13 cellular contexts compared by ENCODE assay signal in the genomic region with DNA sequence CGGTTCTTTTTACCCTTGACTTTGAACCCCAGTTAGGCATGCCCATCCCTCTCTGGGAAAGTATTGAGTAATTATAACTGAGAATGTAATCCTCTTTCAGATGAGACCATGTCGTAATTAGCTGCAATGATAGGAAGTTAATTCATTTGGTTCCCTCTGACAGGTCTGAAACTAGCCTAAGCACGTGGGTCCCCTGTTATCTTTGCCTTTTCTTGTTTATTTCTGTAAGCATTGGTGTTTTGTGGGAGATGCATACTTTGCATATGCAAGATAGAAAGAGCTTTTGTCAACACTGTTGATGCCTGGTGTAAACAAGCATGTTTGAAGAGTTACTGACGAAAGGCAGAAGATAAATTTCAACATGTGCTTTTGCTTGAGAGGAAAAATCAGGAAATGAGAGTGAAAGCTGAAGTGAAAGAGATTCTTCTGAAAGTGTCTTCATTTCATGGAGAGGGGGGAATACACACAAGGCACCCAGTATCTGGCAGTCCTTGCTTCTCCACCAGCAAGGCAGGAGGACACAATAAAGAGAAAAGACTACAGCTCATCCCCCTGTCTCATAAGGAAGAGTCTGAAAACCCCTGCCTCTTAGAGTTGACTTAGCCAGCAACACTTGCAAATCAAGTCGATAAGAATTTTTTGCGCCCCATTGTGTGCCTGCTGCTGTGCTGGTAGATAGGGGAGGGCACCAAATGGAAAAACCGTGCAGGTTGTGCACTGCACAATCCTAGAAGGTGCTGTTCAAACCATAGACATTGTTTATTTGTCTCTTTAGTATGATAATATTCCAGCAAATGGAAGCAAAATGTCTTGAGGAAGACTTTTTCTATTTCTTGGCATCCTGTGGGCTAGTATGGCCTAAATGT.
DNase-seq lines count a peak whose midpoint lies in the region; ATAC-seq and TF ChIP-seq lines count a peak whose summit lies in the region.
"Had no signal": no experiment of that assay in that cellular context is flagged by ENCODE, and none has a peak within 500 bp of the region (broad histone marks: within the 10 kb centered on the region; RNA-seq: fewer than 3 reads in every experiment).

No MANE protein-coding gene starts in this region.

- peak overlapping the region; percentile 48; the same call in 1 of the 2 replicates for H2AK5ac ChIP-seq in IMR-90 (ENCODE audit: low read depth, low read length)

- H4K91ac ChIP-seq in IMR-90 (ENCODE audit: insufficient read depth, low read depth, low read length) = peak overlapping the region; percentile 6; the same call in 1 of the 2 replicates

- H3K23ac ChIP-seq in IMR-90 (ENCODE audit: low read depth, low read length) = peak overlapping the region; percentile 8; the same call in 1 of the 2 replicates

- TF ChIP-seq POLR2A in GM18505 (IDR thresholded peaks at IDR 0.05; ENCODE audit: borderline replicate concordance, extremely low read depth, insufficient read depth, insufficient read length) (no peak), IMR-90 (IDR thresholded peaks at IDR 0.05; ENCODE audit: low read depth, low read length) (no peak)

- H2BK20ac ChIP-seq in IMR-90 (ENCODE audit: low read depth, low read length) = peak overlapping the region; percentile 57

- no peaks in the 10 kb centered on the region for H3F3A ChIP-seq in GM23338 (replicated peaks; ENCODE audit: low read depth)

- no peak overlapping the region for H3K4me3 Mint-ChIP-seq in GM23338
- H3K4me3 Mint-ChIP-seq: activated naive CD4-positive, alpha-beta T cell treated with anti-CD3 and anti-CD28 coated beads, Interleukin-2, amount 50 U/mL, for 24 hours; stimulated activated naive CD8-positive, alpha-beta T cell treated with anti-CD3 and anti-CD28 coated beads, Interleukin-15, Interleukin-2, amounts not matched to agents 100 ng/mL and 50 ng/mL, for 24 hours had no signal

- H2BK15ac ChIP-seq in IMR-90 (ENCODE audit: low read depth, low read length) = no peak overlapping the region

- no peak overlapping the region for H2BK5ac ChIP-seq in IMR-90 (ENCODE audit: low read depth, low read length, poor library complexity, severe bottlenecking)

- no peaks in the 10 kb centered on the region; the same call in 1 of the 2 replicates for H3K36me3 ChIP-seq in GM23338 (ENCODE audit: insufficient read depth)
- no peaks in the 10 kb centered on the region for H3K36me3 ChIP-seq in IMR-90 (ENCODE audit: control insufficient read depth, insufficient read depth, low read length)
- H3K36me3 ChIP-seq: gastroesophageal sphincter had no signal

- POLR2A ChIA-PET in IMR-90 (lab: Charles Lee; ENCODE audit: unreplicated experiment) = interaction anchor here (0.6 kb wide), 1 partner anchor 282 kb away, joined by 5 read pairs; no protein-coding TSS in a partner anchor

- 0 out of 2 replicates have a peak overlapping the region, but pooled peaks have one; percentile 14 for H3K9ac ChIP-seq in IMR-90 (ENCODE audit: low read depth, low read length)

- no peaks in the 10 kb centered on the region for H3K27me3 Mint-ChIP-seq in GM23338 (ENCODE audit: insufficient read depth, low read depth, poor library complexity)
- H3K27me3 Mint-ChIP-seq: activated naive CD4-positive, alpha-beta T cell treated with anti-CD3 and anti-CD28 coated beads, Interleukin-2, amount 50 U/mL, for 24 hours had no signal

- H2AFZ ChIP-seq in GM23338 = peak overlapping the region; percentile 82
- H2AFZ ChIP-seq in IMR-90 (replicated peaks; ENCODE audit: low read length, poor library complexity) = no peak overlapping the region

- peaks cover 50% of the 10 kb centered on the region for H3K4me1 Mint-ChIP-seq in GM23338
- H3K4me1 Mint-ChIP-seq: activated naive CD4-positive, alpha-beta T cell treated with anti-CD3 and anti-CD28 coated beads, Interleukin-2, amount 50 U/mL, for 24 hours had no signal

- H3K27me3 ChIP-seq in GM23338 (ENCODE audit: insufficient read depth) (no peaks in the 10 kb centered on the region), IMR-90 (ENCODE audit: control insufficient read depth, insufficient read depth, low read length) (peaks cover 3% of the 10 kb centered on the region; the same call in 1 of the 2 replicates)
- H3K27me3 ChIP-seq: gastroesophageal sphincter had no signal

- dilution Hi-C loops in IMR-90 (cut with HindIII; ENCODE audit: low sequenced_read_pairs, unreplicated experiment) = no loop called here

- no peaks in the 10 kb centered on the region for H3K9me2 ChIP-seq in GM23338 (ENCODE audit: insufficient read depth)

- intact Hi-C loops in IMR-90 (cut with micrococcal nuclease) = no loop called here

- peaks cover 9% of the 10 kb centered on the region; the same call in 1 of the 2 replicates for H3K9me1 ChIP-seq in IMR-90 (ENCODE audit: insufficient read depth, low read length)

- H4K20me1 ChIP-seq in GM23338 (replicated peaks; ENCODE audit: insufficient read depth) (no peaks in the 10 kb centered on the region), IMR-90 (ENCODE audit: insufficient read depth, low read length) (no peaks in the 10 kb centered on the region)

- no peak overlapping the region for H3K18ac ChIP-seq in IMR-90 (ENCODE audit: low read depth, low read length)

- H3K56ac ChIP-seq in IMR-90 (ENCODE audit: extremely low read depth, insufficient read depth, low read length) = no peak overlapping the region

- H3K27ac ChIP-seq in GM23338 (ENCODE audit: low read depth) (no peak overlapping the region), IMR-90 (ENCODE audit: insufficient read depth, low read length) (peak overlapping the region; percentile 35; the same call in 1 of the 2 replicates)
- H3K27ac ChIP-seq: gastroesophageal sphincter, SK-N-MC had no signal

- no peak overlapping the region for H2AK9ac ChIP-seq in IMR-90 (replicated peaks; ENCODE audit: low read depth, low read length, poor library complexity)

- no TSS peak for BruUV-seq in IMR-90 (replicated peaks; lab: Mats Ljungman, UMichigan)

- H3K4me1 ChIP-seq in GM23338 (ENCODE audit: insufficient read depth) (peaks cover 41% of the 10 kb centered on the region), IMR-90 (ENCODE audit: control insufficient read depth, insufficient read depth, low read length) (peaks cover 13% of the 10 kb centered on the region)

- peaks cover 11% of the 10 kb centered on the region; the same call in 2 of the 3 replicates for H3K36me3 Mint-ChIP-seq in GM23338 (ENCODE audit: low read depth)
- H3K36me3 Mint-ChIP-seq: activated naive CD4-positive, alpha-beta T cell treated with anti-CD3 and anti-CD28 coated beads, Interleukin-2, amount 50 U/mL, for 24 hours had no signal

- peak overlapping the region in 1 of 2 experiments; percentile 11; a peak in 1 of 4 replicates for H4K8ac ChIP-seq in IMR-90 (ENCODE audit: low read depth in 2 of 2, low read length in 2 of 2)

- peak; percentile 67 for ATAC-seq in GM18505 (IDR thresholded peaks at IDR 0.05; ENCODE audit: unreplicated experiment)
- ATAC-seq in GM23338 = no peak
- ATAC-seq in IMR-90 (ENCODE audit: low read depth) = peak; percentile 70
- peak; percentile 69 for ATAC-seq in left lobe of liver
- ATAC-seq: gastroesophageal sphincter had no signal

- WGBS in IMR-90 (ENCODE audit: extremely low coverage in 2 of 2, insufficient read length in 1 of 2), 2 experiments = 60% methylated on average over 1 of the region's 7 CpGs; no CpG with 5 or more reads in 1 of the 2 experiments

- H3K79me1 ChIP-seq in IMR-90 (ENCODE audit: low read depth in 1 of 2, low read length in 2 of 2) = no peaks in the 10 kb centered on the region

- peaks cover 6% of the 10 kb centered on the region; the same call in 1 of the 2 replicates for H3K9me3 ChIP-seq in IMR-90 (ENCODE audit: control insufficient read depth, insufficient read depth, low read length)
- H3K9me3 ChIP-seq: gastroesophageal sphincter had no signal

- no peak overlapping the region for H4K5ac ChIP-seq in IMR-90 (ENCODE audit: low read depth, low read length)

- CTCF ChIA-PET in IMR-90 (lab: Yijun Ruan, JAX) = no interaction called here

- in situ Hi-C loops in IMR-90 (cut with MboI; ENCODE audit: low sequenced_read_pairs) = no loop called here

- H3K4me2 ChIP-seq in GM23338 (0 out of 2 replicates have a peak overlapping the region, but pooled peaks have one; percentile 1), IMR-90 (ENCODE audit: low read depth, low read length) (peak overlapping the region; percentile 39; the same call in 1 of the 2 replicates)

- H3K14ac ChIP-seq in IMR-90 (replicated peaks; ENCODE audit: low read depth, low read length) = peak overlapping the region; percentile 78; the same call in 1 of the 2 replicates

- H3K27ac Mint-ChIP-seq in GM23338 = no peak overlapping the region
- H3K27ac Mint-ChIP-seq: activated naive CD4-positive, alpha-beta T cell treated with anti-CD3 and anti-CD28 coated beads, Interleukin-2, amount 50 U/mL, for 24 hours; progenitor cell of endocrine pancreas; stimulated activated naive CD8-positive, alpha-beta T cell treated with anti-CD3 and anti-CD28 coated beads, Interleukin-15, Interleukin-2, amounts not matched to agents 100 ng/mL and 50 ng/mL, for 24 hours had no signal

- H3K4me3 ChIP-seq in GM23338 (no peak overlapping the region), IMR-90 (ENCODE audit: insufficient read depth, low read depth, low read length) (no peak overlapping the region)
- H3K4me3 ChIP-seq: gastroesophageal sphincter, SK-N-MC had no signal

- H2BK120ac ChIP-seq in IMR-90 (ENCODE audit: low read depth, low read length) = peak overlapping the region; percentile 28; the same call in 1 of the 2 replicates

- H3K4ac ChIP-seq in IMR-90 (ENCODE audit: low read depth, low read length) = peak overlapping the region; percentile 55

- no peak for TF ChIP-seq RAD21 in IMR-90 (IDR thresholded peaks at IDR 0.05; ENCODE audit: low read length)

- H3K9me3 Mint-ChIP-seq in GM23338 = peaks cover 12% of the 10 kb centered on the region
- H3K9me3 Mint-ChIP-seq: activated naive CD4-positive, alpha-beta T cell treated with anti-CD3 and anti-CD28 coated beads, Interleukin-2, amount 50 U/mL, for 24 hours; stimulated activated naive CD8-positive, alpha-beta T cell treated with anti-CD3 and anti-CD28 coated beads, Interleukin-15, Interleukin-2, amounts not matched to agents 100 ng/mL and 50 ng/mL, for 24 hours had no signal

- DNase-seq in GM23338 (ENCODE audit: low spot score) (no peak), IMR-90 (peak; percentile 13), left lobe of liver (ENCODE audit: low spot score) (no peak), T-helper 9 cell (no peak), NCI-H526 treated with DMSO at 0.1 percent for 48 hours (lab: John Stamatoyannopoulos, UW) (no peak), NCI-H2171 treated with DMSO at 0.1 percent for 48 hours (lab: John Stamatoyannopoulos, UW) (no peak), NCI-H1092 treated with DMSO at 0.1 percent for 48 hours (lab: John Stamatoyannopoulos, UW) (no peak)

- TF ChIP-seq CTCF in GM23338 (conservative IDR thresholded peaks at IDR 0.05; ENCODE audit: low read depth in 2 of 2) (no peak), IMR-90 (conservative IDR thresholded peaks at IDR 0.05; ENCODE audit: low read depth, low read length) (no peak)

- H3K79me2 ChIP-seq in GM23338 (replicated peaks; ENCODE audit: insufficient read depth) = no peaks in the 10 kb centered on the region

TF ChIP-seq in GM23338, 12 proteins besides CTCF, POLR2A, EP300 and RAD21 (continues in another document):
- TF ChIP-seq EZH2 (IDR thresholded peaks at IDR 0.05; ENCODE audit: low read depth, unreplicated experiment) (no peak), JUNB (IDR thresholded peaks at IDR 0.05; ENCODE audit: unreplicated experiment) (no peak)

TF ChIP-seq in IMR-90, 13 proteins besides CTCF, POLR2A, EP300 and RAD21 (continues in another document):
- peak; percentile 67; the same call in 1 of the 2 replicates for TF ChIP-seq MXI1 (IDR thresholded peaks at IDR 0.05; ENCODE audit: borderline replicate concordance, low read depth, low read length)
